Comparison of ENCODE assay signal across 1 cellular context in genomic region chr7:158829342-158830210, GRCh38.
TF ChIP-seq lines count a peak whose summit lies in the region.

ESYT2 (minus strand) TSS chr7:158829509; CDS start chr7:158829418, 91 bp downstream.

TF ChIP-seq in GM12878, 131 proteins besides CTCF, POLR2A, EP300 and RAD21 (continued from another document):
- TF ChIP-seq REST (IDR thresholded peaks at IDR 0.05; ENCODE audit: low read depth, low read length) (0 out of 2 replicates have a peak, but pooled peaks have one; percentile 4), RUNX3 (IDR thresholded peaks at IDR 0.05; ENCODE audit: low read length) (peak; percentile 90), ZNF217 (IDR thresholded peaks at IDR 0.05) (0 out of 2 replicates have a peak, but pooled peaks have one; percentile 16), NRF1 (conservative IDR thresholded peaks at IDR 0.05; ENCODE audit: low read depth, low read length) (0 out of 2 replicates have a peak, but pooled peaks have one; percentile 18), IRF5 (IDR thresholded peaks at IDR 0.05; ENCODE audit: borderline replicate concordance) (peak; percentile 62; the same call in 1 of the 2 replicates), SKIL (IDR thresholded peaks at IDR 0.05; ENCODE audit: low read depth, poor library complexity, severe bottlenecking) (no peak), CHD1 (IDR thresholded peaks at IDR 0.05; ENCODE audit: low read depth, low read length) (no peak), CREB1 (IDR thresholded peaks at IDR 0.05; ENCODE audit: low read depth) (peak; percentile 98), PAX5 (IDR thresholded peaks at IDR 0.05; ENCODE audit: borderline replicate concordance, low read depth, low read length) (peak; percentile 26; the same call in 1 of the 2 replicates), PKNOX1 (IDR thresholded peaks at IDR 0.05) (peak; percentile 32), BHLHE40 (IDR thresholded peaks at IDR 0.05; ENCODE audit: borderline replicate concordance in 1 of 2, low read depth in 2 of 2, low read length in 1 of 2) (peak; percentile 57 to 89; a peak in 3 of 4 replicates), RELA (IDR thresholded peaks at IDR 0.05; ENCODE audit: borderline replicate concordance, partially characterized antibody) (no peak), MXI1 (IDR thresholded peaks at IDR 0.05; ENCODE audit: low read depth, low read length) (peak; percentile 65), ZNF592 (IDR thresholded peaks at IDR 0.05) (0 out of 2 replicates have a peak, but pooled peaks have one; percentile 36), E2F4 (IDR thresholded peaks at IDR 0.05; ENCODE audit: low read depth, low read length) (peak; percentile 44; the same call in 1 of the 2 replicates), BACH1 (IDR thresholded peaks at IDR 0.05; ENCODE audit: borderline replicate concordance) (peak; percentile 98), MYB (IDR thresholded peaks at IDR 0.05; ENCODE audit: borderline replicate concordance, low read depth, low read length) (no peak)
TF ChIP-seq in GM12878: peak in this region for 59.
